In genomic region chr20:8216375-8217200, GRCh38 we compare ENCODE assay signal across 22 cellular contexts.
DNase-seq lines count a peak whose midpoint lies in the region; ATAC-seq and TF ChIP-seq lines count a peak whose summit lies in the region.
"Had no signal": no experiment of that assay in that cellular context is flagged by ENCODE, and none has a peak within 500 bp of the region (broad histone marks: within the 10 kb centered on the region; RNA-seq: fewer than 3 reads in every experiment).

No MANE protein-coding gene starts in this region.

- TF ChIP-seq POLR2A in erythroblast (IDR thresholded peaks at IDR 0.05; ENCODE audit: low read length), result no peak

- peaks cover 43% of the 10 kb centered on the region for H3K4me1 Mint-ChIP-seq in nephron

- peak; percentile 35 for ATAC-seq in GM21390 (IDR thresholded peaks at IDR 0.05; ENCODE audit: unreplicated experiment)
- peak; percentile 57 for ATAC-seq in HG03432 (IDR thresholded peaks at IDR 0.05; ENCODE audit: unreplicated experiment)
- ATAC-seq in omental fat pad (ENCODE audit: low FRiP score), result no peak
- ATAC-seq: pancreas, sciatic nerve, T-cell, upper lobe of right lung had no signal

- H3K27ac Mint-ChIP-seq in nephron, result peak overlapping the region; percentile 81 to 84 (median 83)
- H3K27ac Mint-ChIP-seq: T-cell had no signal

- H3K27me3 Mint-ChIP-seq in nephron (ENCODE audit: low read depth), result peaks cover 11% of the 10 kb centered on the region
- H3K27me3 Mint-ChIP-seq: naive B cell, T-cell had no signal

- H3K36me3 Mint-ChIP-seq in nephron (ENCODE audit: low read depth), result no peaks in the 10 kb centered on the region
- H3K36me3 Mint-ChIP-seq: naive B cell, T-cell had no signal

- DNase-seq in activated CD4-positive, alpha-beta T cell treated with anti-CD3 and anti-CD28 coated beads for 48 hours, result peak; percentile 3
- no peak for DNase-seq in activated CD4-positive, alpha-beta T cell treated with anti-CD3 and anti-CD28 coated beads for 4 hours
- DNase-seq in erythroblast (lab: John Stamatoyannopoulos, UW), result no peak
- no peak for DNase-seq in HUDEP-2 (lab: John Stamatoyannopoulos, UW; ENCODE audit: unreplicated experiment in 76 of 76)
- no peak for DNase-seq in omental fat pad (ENCODE audit: low spot score)
- DNase-seq: activated gamma-delta T cell, BE2C, dorsolateral prefrontal cortex, HCEC 1CT, mammary epithelial cell, naive B cell, NCI-H1436, OCI-M1, pancreas, Right ventricle myocardium superior, stomach, T-cell, upper lobe of right lung had no signal

- H3K9me3 Mint-ChIP-seq in nephron, result peaks cover 3% of the 10 kb centered on the region
- H3K9me3 Mint-ChIP-seq: T-cell had no signal

- no peak for TF ChIP-seq CTCF in nephron (IDR thresholded peaks at IDR 0.05; ENCODE audit: unreplicated experiment in 3 of 3)
- no peak for TF ChIP-seq CTCF in omental fat pad (IDR thresholded peaks at IDR 0.05)

- H3K4me3 Mint-ChIP-seq in nephron, result no peak overlapping the region
- H3K4me3 Mint-ChIP-seq: naive B cell, T-cell had no signal
